Comparison of ENCODE assay signal across 33 cellular contexts in the genomic region with DNA sequence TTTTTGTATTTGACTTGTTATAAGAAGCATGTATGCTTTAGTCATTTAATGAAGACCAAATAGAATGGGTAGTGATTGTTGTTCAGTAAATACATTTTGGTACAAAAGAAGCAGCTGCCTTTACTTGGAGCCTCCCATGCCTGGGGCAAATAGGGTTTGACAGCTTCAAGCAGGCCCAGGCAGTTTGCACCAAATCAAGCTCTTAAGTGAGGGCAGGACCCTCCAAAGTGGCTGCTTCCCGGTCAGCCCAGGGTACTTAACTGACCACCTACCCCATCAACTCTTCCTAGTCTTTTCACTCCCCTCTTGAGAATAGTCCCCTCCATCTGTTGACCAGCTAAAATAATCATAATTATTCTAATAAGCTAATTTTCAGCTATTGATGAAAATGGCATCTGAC.
"Had no signal": no experiment of that assay in that cellular context is flagged by ENCODE, and none has a peak within 500 bp of the region (broad histone marks: within the 10 kb centered on the region; RNA-seq: fewer than 3 reads in every experiment).

No MANE protein-coding gene starts in this region.

- FAIRE-seq: TTC549 had no signal

- H3K4me3 ChIP-seq: Peyer's patch, SJSA1 had no signal

- DNase-seq: activated CD4-positive, alpha-beta T cell treated with anti-CD3 and anti-CD28 coated beads, Interleukin-2, amount 10 ng/mL, durations not matched to agents 24 days and 14 days; activated CD4-positive, alpha-beta T cell treated with anti-CD3 and anti-CD28 coated beads, Interleukin-2, amount 50 U/mL, for 4 hours; activated CD8-positive, alpha-beta T cell treated with anti-CD3 and anti-CD28 coated beads for 36 hours; activated gamma-delta T cell treated with Interleukin-2 at 50 U/mL for 16 hours; activated naive CD4-positive, alpha-beta T cell treated with anti-CD3 and anti-CD28 coated beads, Interleukin-2, amount 10 ng/mL, durations not matched to agents 7 days and 5 days; activated naive CD8-positive, alpha-beta T cell treated with anti-CD3 and anti-CD28 coated beads for 36 hours; activated T-cell treated with anti-CD3 and anti-CD28 coated beads for 4 hours; activated T-cell treated with anti-CD3 and anti-CD28 coated beads, Interleukin-2, amount 50 U/mL, for 4 hours; amniotic stem cell; aorta; brain microvascular endothelial cell; NCI-H1092 treated with DMSO at 0.1 percent for 48 hours; NCI-H1417; NCI-H146; NCI-H187 treated with DMSO at 0.1 percent for 48 hours; NCI-H2081; NCI-H2171 treated with DMSO at 0.1 percent for 48 hours; NCI-H226; NCI-H446 treated with DMSO at 0.1 percent for 48 hours; NCI-H524; NK-92 treated with Interleukin-12 subunit alpha and Interleukin-12 subunit beta, amount 100 ng/mL, for 24 hours; Peyer's patch; RPMI8226; SHP77 treated with DMSO at 0.1 percent for 48 hours; SK-N-SH had no signal

- H3K4me3 Mint-ChIP-seq: activated CD4-positive, alpha-beta T cell treated with anti-CD3 and anti-CD28 coated beads, Interleukin-2, amount 10 ng/mL, durations not matched to agents 24 days and 14 days; activated CD8-positive, alpha-beta T cell treated with anti-CD3 and anti-CD28 coated beads for 36 hours; activated naive CD4-positive, alpha-beta T cell treated with anti-CD3 and anti-CD28 coated beads, Interleukin-2, amount 10 ng/mL, durations not matched to agents 7 days and 5 days; activated naive CD8-positive, alpha-beta T cell treated with anti-CD3 and anti-CD28 coated beads for 36 hours; activated T-cell treated with anti-CD3 and anti-CD28 coated beads, Interleukin-2, amount 50 U/mL, for 4 hours; activated T-helper 1 cell treated with anti-CD3 and anti-CD28 coated beads, Interleukin-12 subunit alpha, Interleukin-12 subunit beta, Interleukin-2, Interleukin-4 antibody, amounts not matched to agents 30 ng/mL and 10 ng/mL and 1 ng/mL, durations not matched to agents 14 hours and 24 hours and 36 hours; central memory CD8-positive, alpha-beta T cell; T-helper 1 cell treated with Interleukin-12 subunit alpha and Interleukin-12 subunit beta and Interleukin-4 antibody, amounts not matched to agents 30 μg/mL and 1 μg/mL, for 36 hours; T-helper 2 cell treated with Interferon-gamma antibody and Interleukin-4, amounts not matched to agents 5 μg/mL and 100 μg/mL, for 36 hours had no signal

- H3K36me3 ChIP-seq: brain microvascular endothelial cell, Peyer's patch, SJSA1 had no signal

- H3K4me2 ChIP-seq: KMS-11, SK-N-SH had no signal

- ATAC-seq: activated CD8-positive, alpha-beta T cell treated with anti-CD3 and anti-CD28 coated beads for 36 hours; activated T-cell treated with anti-CD3 and anti-CD28 coated beads, Interleukin-2, amount 50 U/mL, for 4 hours; PC-3 had no signal

- H3K9me3 ChIP-seq: Peyer's patch, SJSA1, SK-N-SH had no signal

- H3K9ac ChIP-seq: KMS-11, SK-N-SH had no signal

- H3K36me3 Mint-ChIP-seq: activated naive CD4-positive, alpha-beta T cell treated with anti-CD3 and anti-CD28 coated beads, Interleukin-2, amount 10 ng/mL, durations not matched to agents 7 days and 5 days; activated naive CD8-positive, alpha-beta T cell treated with anti-CD3 and anti-CD28 coated beads for 36 hours had no signal

- H3K27ac ChIP-seq: brain microvascular endothelial cell, KMS-11, Peyer's patch, SJSA1 had no signal

- H3K27me3 ChIP-seq: Peyer's patch, SJSA1 had no signal

- H3K9me3 Mint-ChIP-seq: activated CD4-positive, alpha-beta T cell treated with anti-CD3 and anti-CD28 coated beads, Interleukin-2, amount 10 ng/mL, durations not matched to agents 24 days and 14 days; activated CD8-positive, alpha-beta T cell treated with anti-CD3 and anti-CD28 coated beads for 36 hours; activated naive CD4-positive, alpha-beta T cell treated with anti-CD3 and anti-CD28 coated beads, Interleukin-2, amount 10 ng/mL, durations not matched to agents 7 days and 5 days; activated naive CD8-positive, alpha-beta T cell treated with anti-CD3 and anti-CD28 coated beads for 36 hours; activated T-cell treated with anti-CD3 and anti-CD28 coated beads, Interleukin-2, amount 50 U/mL, for 4 hours; activated T-helper 1 cell treated with anti-CD3 and anti-CD28 coated beads, Interleukin-12 subunit alpha, Interleukin-12 subunit beta, Interleukin-2, Interleukin-4 antibody, amounts not matched to agents 30 ng/mL and 10 ng/mL and 1 ng/mL, durations not matched to agents 14 hours and 24 hours and 36 hours; central memory CD8-positive, alpha-beta T cell; T-helper 1 cell treated with Interleukin-12 subunit alpha and Interleukin-12 subunit beta and Interleukin-4 antibody, amounts not matched to agents 30 μg/mL and 1 μg/mL, for 36 hours; T-helper 2 cell treated with Interferon-gamma antibody and Interleukin-4, amounts not matched to agents 5 μg/mL and 100 μg/mL, for 36 hours had no signal

- H3K27ac Mint-ChIP-seq: activated CD4-positive, alpha-beta T cell treated with anti-CD3 and anti-CD28 coated beads, Interleukin-2, amount 10 ng/mL, durations not matched to agents 24 days and 14 days; activated CD8-positive, alpha-beta T cell treated with anti-CD3 and anti-CD28 coated beads for 36 hours; activated naive CD4-positive, alpha-beta T cell treated with anti-CD3 and anti-CD28 coated beads, Interleukin-2, amount 10 ng/mL, durations not matched to agents 7 days and 5 days; activated naive CD8-positive, alpha-beta T cell treated with anti-CD3 and anti-CD28 coated beads for 36 hours; activated T-helper 1 cell treated with anti-CD3 and anti-CD28 coated beads, Interleukin-12 subunit alpha, Interleukin-12 subunit beta, Interleukin-2, Interleukin-4 antibody, amounts not matched to agents 30 ng/mL and 10 ng/mL and 1 ng/mL, durations not matched to agents 14 hours and 24 hours and 36 hours; T-helper 1 cell treated with Interleukin-12 subunit alpha and Interleukin-12 subunit beta and Interleukin-4 antibody, amounts not matched to agents 30 μg/mL and 1 μg/mL, for 36 hours; T-helper 2 cell treated with Interferon-gamma antibody and Interleukin-4, amounts not matched to agents 5 μg/mL and 100 μg/mL, for 36 hours had no signal

- H3K9me2 ChIP-seq: SK-N-SH had no signal
